ENCODE assay signal across 9 cellular contexts in genomic region chr22:23773247-23774113, GRCh38. TPM values are rescaled to one million over a fixed set of nuclear protein-coding genes. Genes with fewer than 3 reads are reported as not detected.
DNase-seq lines count a peak whose midpoint lies in the region; ATAC-seq, FAIRE-seq and TF ChIP-seq lines count a peak whose summit lies in the region.
"Had no signal": no experiment of that assay in that cellular context is flagged by ENCODE, and none has a peak within 500 bp of the region (broad histone marks: within the 10 kb centered on the region; RNA-seq: fewer than 3 reads in every experiment).

No MANE protein-coding gene starts in this region.

- intact Hi-C loops in stomach (cut with DNase I; ENCODE audit: low total_unique reads): no loop called here

- H3K4me3 Mint-ChIP-seq in activated T-helper 17 cell treated with anti-CD3 and anti-CD28 coated beads, Interleukin-2, amount 50 U/mL, for 72 hours: peak overlapping the region; percentile 25

- no peak for TF ChIP-seq CTCF in stomach (IDR thresholded peaks at IDR 0.05)

- no peak overlapping the region for H3K27ac Mint-ChIP-seq in activated T-helper 17 cell treated with anti-CD3 and anti-CD28 coated beads, Interleukin-2, amount 50 U/mL, for 72 hours

- no peak for FAIRE-seq in GM12892 (lab: Jason Lieb, UNC)

- WGBS in stomach, 5 donors: 28 to 41% (median 35%) methylated on average over 18 of the region's 18 CpGs

- ATAC-seq in activated T-helper 17 cell treated with anti-CD3 and anti-CD28 coated beads, Interleukin-2, amount 50 U/mL, for 72 hours (replicated peaks): no peak
- ATAC-seq in HG03469 (IDR thresholded peaks at IDR 0.05; ENCODE audit: unreplicated experiment): no peak

- H3K9ac ChIP-seq in iPS-18a (ENCODE audit: low read length): peak overlapping the region; percentile 28

- no peaks in the 10 kb centered on the region for H3K36me3 Mint-ChIP-seq in activated T-helper 17 cell treated with anti-CD3 and anti-CD28 coated beads, Interleukin-2, amount 50 U/mL, for 72 hours (ENCODE audit: low read depth)

- H3K9me3 ChIP-seq in iPS-18a (ENCODE audit: control insufficient read depth, low read depth, low read length): no peaks in the 10 kb centered on the region
- no peaks in the 10 kb centered on the region for H3K9me3 ChIP-seq in stomach

- H3K27ac ChIP-seq in iPS-18a (ENCODE audit: low read length) (no peak overlapping the region), stomach (peak overlapping the region in 2 of 5 donors; percentile 32 to 70)

- H3K27me3 ChIP-seq in iPS-18a (ENCODE audit: control insufficient read depth, insufficient read depth, low read length) (peaks cover 28% of the 10 kb centered on the region), stomach (peaks cover 0 to 5% (median 0%) of the 10 kb centered on the region in 3 donors)

- H3K4me1 ChIP-seq in iPS-18a (ENCODE audit: control insufficient read depth, low read depth, low read length) (peaks cover 3% of the 10 kb centered on the region), stomach (peaks cover 32 to 69% (median 56%) of the 10 kb centered on the region in 4 donors)

- no peak for TF ChIP-seq EP300 in stomach (IDR thresholded peaks at IDR 0.05)

- no peaks in the 10 kb centered on the region for H3K9me3 Mint-ChIP-seq in activated T-helper 17 cell treated with anti-CD3 and anti-CD28 coated beads, Interleukin-2, amount 50 U/mL, for 72 hours

- H3K4me3 ChIP-seq in iPS-18a (ENCODE audit: low read length) (peak overlapping the region; percentile 69), stomach (peak overlapping the region; percentile 49 to 57 (median 55))

- H3K36me3 ChIP-seq in iPS-18a (ENCODE audit: control insufficient read depth, low read depth, low read length): no peaks in the 10 kb centered on the region
- no peaks in the 10 kb centered on the region for H3K36me3 ChIP-seq in stomach

- H3K27me3 Mint-ChIP-seq in activated T-helper 17 cell treated with anti-CD3 and anti-CD28 coated beads, Interleukin-2, amount 50 U/mL, for 72 hours: no peaks in the 10 kb centered on the region

- H3K4me1 Mint-ChIP-seq in activated T-helper 17 cell treated with anti-CD3 and anti-CD28 coated beads, Interleukin-2, amount 50 U/mL, for 72 hours: no peaks in the 10 kb centered on the region

- TF ChIP-seq POLR2A in stomach (IDR thresholded peaks at IDR 0.05): no peak
- no peak for TF ChIP-seq POLR2A in GM12892 (IDR thresholded peaks at IDR 0.05; ENCODE audit: low read depth, low read length)

- DNase-seq in NCI-H2107 treated with DMSO at 0.1 percent for 48 hours (lab: John Stamatoyannopoulos, UW; ENCODE audit: unreplicated experiment) (peak; percentile 24), NCI-H2107 (lab: John Stamatoyannopoulos, UW) (no peak), stomach (no peak), germinal center (ENCODE audit: low spot score) (no peak), GM12892 (ENCODE audit: insufficient read length) (no peak)

RNA-seq across cellular contexts. Expression of gene MMP11, which starts 0.8 kb away (rescaled TPM):
- total RNA-seq in activated T-helper 17 cell treated with anti-CD3 and anti-CD28 coated beads, Interleukin-2, amount 50 U/mL, for 72 hours: under 1 TPM; 0.45 to 0.50 TPM
- total RNA-seq in stomach: 10 to 100 TPM in 1 of 5 donors, 1 to 10 TPM in 2, not detected in 2; 2.3 to 54.2 (median 5.3) TPM
- polyA plus RNA-seq in stomach: 1 to 10 TPM in 2 of 3 donors, under 1 TPM in 1; 0.50 to 2.0 (median 2.0) TPM
- 0.32 TPM for polyA plus RNA-seq in GM12892 (2012; ENCODE audit: missing spikeins)

RNA-seq across cellular contexts. Expression of gene CHCHD10, which starts 5.7 kb away (rescaled TPM):
- 100 to 1,000 TPM in 1 of 2 donors, 10 to 100 TPM in 1; 49.6 to 104 TPM for total RNA-seq in activated T-helper 17 cell treated with anti-CD3 and anti-CD28 coated beads, Interleukin-2, amount 50 U/mL, for 72 hours
- 100 to 1,000 TPM in 1 of 5 donors, 10 to 100 TPM in 2, 1 to 10 TPM in 2; 5.8 to 589 (median 43.2) TPM for total RNA-seq in stomach
- 100 to 1,000 TPM; 159 to 204 (median 168) TPM for polyA plus RNA-seq in stomach
- polyA plus RNA-seq in GM12892 (2012; ENCODE audit: missing spikeins): 268 TPM

RNA-seq across cellular contexts. Expression of gene C22orf15, which starts 10.7 kb away (rescaled TPM):
- not detected for total RNA-seq in activated T-helper 17 cell treated with anti-CD3 and anti-CD28 coated beads, Interleukin-2, amount 50 U/mL, for 72 hours
- total RNA-seq in stomach: not detected
- under 1 TPM in 1 of 3 donors, not detected in 2; 0.05 TPM for polyA plus RNA-seq in stomach
- polyA plus RNA-seq in GM12892 (2012; ENCODE audit: missing spikeins): 2.3 TPM
- total RNA-seq: LHCN-M2 had no signal

RNA-seq across cellular contexts. Expression of gene SMARCB1, which starts 13.3 kb away (rescaled TPM):
- total RNA-seq in activated T-helper 17 cell treated with anti-CD3 and anti-CD28 coated beads, Interleukin-2, amount 50 U/mL, for 72 hours: 10 to 100 TPM; 51.4 to 70.1 TPM
- 10 to 100 TPM; 13.4 to 74.6 (median 48.2) TPM for total RNA-seq in stomach
- polyA plus RNA-seq in stomach: 10 to 100 TPM; 34.0 to 44.4 (median 37.2) TPM
- polyA plus RNA-seq in GM12892 (2012; ENCODE audit: missing spikeins): 102 TPM

RNA-seq across cellular contexts. Expression of gene VPREB3, which starts 19.3 kb away (rescaled TPM):
- not detected for total RNA-seq in activated T-helper 17 cell treated with anti-CD3 and anti-CD28 coated beads, Interleukin-2, amount 50 U/mL, for 72 hours
- not detected for total RNA-seq in stomach
- polyA plus RNA-seq in stomach: 1 to 10 TPM; 1.1 to 8.7 (median 7.8) TPM
- polyA plus RNA-seq in GM12892 (2012; ENCODE audit: missing spikeins): 11.6 TPM
- total RNA-seq: LHCN-M2 had no signal
